Comparison of ENCODE assay signal across 1 cellular context in the genomic region with DNA sequence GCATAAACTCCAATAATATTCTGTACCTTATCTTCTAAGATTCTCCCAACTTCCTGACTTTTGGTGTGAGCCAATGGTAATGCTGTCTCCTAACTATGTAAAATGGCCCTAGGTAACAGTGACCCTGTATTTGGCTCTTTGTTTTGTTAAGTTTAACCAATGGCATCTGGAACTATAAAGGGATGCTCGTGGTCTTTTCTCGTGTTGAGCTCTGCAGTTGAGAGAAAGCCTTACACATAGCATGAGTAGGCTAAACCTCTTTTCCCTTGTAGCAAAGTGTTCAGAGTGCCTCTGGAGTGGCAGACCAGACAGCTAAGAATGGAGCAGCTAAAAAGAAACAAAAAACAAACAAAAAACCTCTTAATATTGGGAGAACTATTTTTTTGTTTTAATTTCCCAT.
TF ChIP-seq lines count a peak whose summit lies in the region.

No MANE protein-coding gene starts in this region.

TF ChIP-seq in WTC11, 78 proteins besides CTCF, POLR2A, EP300 and RAD21 (continued from another document):
- TF ChIP-seq, protein P1, sequence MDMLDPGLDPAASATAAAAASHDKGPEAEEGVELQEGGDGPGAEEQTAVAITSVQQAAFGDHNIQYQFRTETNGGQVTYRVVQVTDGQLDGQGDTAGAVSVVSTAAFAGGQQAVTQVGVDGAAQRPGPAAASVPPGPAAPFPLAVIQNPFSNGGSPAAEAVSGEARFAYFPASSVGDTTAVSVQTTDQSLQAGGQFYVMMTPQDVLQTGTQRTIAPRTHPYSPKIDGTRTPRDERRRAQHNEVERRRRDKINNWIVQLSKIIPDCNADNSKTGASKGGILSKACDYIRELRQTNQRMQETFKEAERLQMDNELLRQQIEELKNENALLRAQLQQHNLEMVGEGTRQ (CRISPR knock-in tag; IDR thresholded peaks at IDR 0.05) = no peak
